ENCODE assay signal across 1 cellular context in genomic region chr19:57613941-57614743, GRCh38.
TF ChIP-seq lines count a peak whose summit lies in the region.

ZNF134 (plus strand) TSS chr19:57614242; CDS start chr19:57619469, 5,227 bp downstream.

TF ChIP-seq in HepG2, 621 proteins besides CTCF, POLR2A, EP300 and RAD21 (continued from another document and continues in another):
- peak; percentile 51; the same call in 1 of the 2 replicates for TF ChIP-seq SIN3A (IDR thresholded peaks at IDR 0.05; ENCODE audit: borderline replicate concordance, low read depth, low read length)
- TF ChIP-seq SP1 (IDR thresholded peaks at IDR 0.05) = no peak
- TF ChIP-seq SP1 (CRISPR knock-in tag; IDR thresholded peaks at IDR 0.05) = peak; percentile 66
- 0 out of 2 replicates have a peak, but pooled peaks have one; percentile 39 for TF ChIP-seq FOXM1 (CRISPR knock-in tag; IDR thresholded peaks at IDR 0.05)
- TF ChIP-seq ZNF761 (CRISPR knock-in tag; conservative IDR thresholded peaks at IDR 0.05) = peak; percentile 86
- no peak for TF ChIP-seq ZNF710 (CRISPR knock-in tag; IDR thresholded peaks at IDR 0.05; ENCODE audit: borderline replicate concordance)
- TF ChIP-seq FOXP4 (CRISPR knock-in tag; IDR thresholded peaks at IDR 0.05) = 0 out of 2 replicates have a peak, but pooled peaks have one; percentile 23
- peak; percentile 95 for TF ChIP-seq ZBTB7B (CRISPR knock-in tag; IDR thresholded peaks at IDR 0.05)
- TF ChIP-seq, protein P1, sequence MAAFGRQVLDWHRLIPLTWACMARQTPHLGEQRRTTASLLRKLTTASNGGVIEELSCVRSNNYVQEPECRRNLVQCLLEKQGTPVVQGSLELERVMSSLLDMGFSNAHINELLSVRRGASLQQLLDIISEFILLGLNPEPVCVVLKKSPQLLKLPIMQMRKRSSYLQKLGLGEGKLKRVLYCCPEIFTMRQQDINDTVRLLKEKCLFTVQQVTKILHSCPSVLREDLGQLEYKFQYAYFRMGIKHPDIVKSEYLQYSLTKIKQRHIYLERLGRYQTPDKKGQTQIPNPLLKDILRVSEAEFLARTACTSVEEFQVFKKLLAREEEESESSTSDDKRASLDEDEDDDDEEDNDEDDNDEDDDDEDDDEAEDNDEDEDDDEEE (CRISPR knock-in tag; IDR thresholded peaks at IDR 0.05) = peak; percentile 14
- 0 out of 2 replicates have a peak, but pooled peaks have one; percentile 59 for TF ChIP-seq ZNF510 (CRISPR knock-in tag; IDR thresholded peaks at IDR 0.05; ENCODE audit: low read depth)
- peak; percentile 94 for TF ChIP-seq GABPA (IDR thresholded peaks at IDR 0.05; ENCODE audit: low read depth, low read length)
- TF ChIP-seq GABPA (CRISPR knock-in tag; IDR thresholded peaks at IDR 0.05; ENCODE audit: low read depth) = peak; percentile 98
- peak; percentile 37; the same call in 1 of the 2 replicates for TF ChIP-seq TSC22D2 (CRISPR knock-in tag; IDR thresholded peaks at IDR 0.05; ENCODE audit: borderline replicate concordance)
- peak; percentile 74; the same call in 1 of the 2 replicates for TF ChIP-seq AKAP8 (CRISPR knock-in tag; IDR thresholded peaks at IDR 0.05)
- TF ChIP-seq FOXJ3 (CRISPR knock-in tag; IDR thresholded peaks at IDR 0.05; ENCODE audit: borderline replicate concordance) = peak; percentile 44; the same call in 1 of the 2 replicates
- peak; percentile 77 for TF ChIP-seq ZSCAN31 (CRISPR knock-in tag; IDR thresholded peaks at IDR 0.05; ENCODE audit: low read depth)
- peak; percentile 89 for TF ChIP-seq ZFP91 (CRISPR knock-in tag; IDR thresholded peaks at IDR 0.05; ENCODE audit: borderline replicate concordance)
- no peak for TF ChIP-seq ZC3H13 (CRISPR knock-in tag; IDR thresholded peaks at IDR 0.05)
- TF ChIP-seq BRD4 (CRISPR knock-in tag; IDR thresholded peaks at IDR 0.05) = peak; percentile 36; the same call in 1 of the 2 replicates
- peak; percentile 20 for TF ChIP-seq IKZF4 (CRISPR knock-in tag; IDR thresholded peaks at IDR 0.05; ENCODE audit: borderline replicate concordance, low read depth, not compliant biosample characterization)
- TF ChIP-seq PHF20 (CRISPR knock-in tag; IDR thresholded peaks at IDR 0.05) = peak; percentile 75; the same call in 1 of the 2 replicates
- peak; percentile 36 for TF ChIP-seq ZBTB38 (CRISPR knock-in tag; IDR thresholded peaks at IDR 0.05)
- no peak; the same call in 1 of the 2 replicates for TF ChIP-seq MEIS2 (CRISPR knock-in tag; IDR thresholded peaks at IDR 0.05)
- no peak; the same call in 1 of the 2 replicates for TF ChIP-seq HMGXB3 (CRISPR knock-in tag; IDR thresholded peaks at IDR 0.05; ENCODE audit: borderline replicate concordance)
- peak; percentile 60; the same call in 1 of the 2 replicates for TF ChIP-seq ZNF160 (CRISPR knock-in tag; IDR thresholded peaks at IDR 0.05)
- TF ChIP-seq SALL1 (CRISPR knock-in tag; IDR thresholded peaks at IDR 0.05) = peak; percentile 59
- TF ChIP-seq, protein P2, sequence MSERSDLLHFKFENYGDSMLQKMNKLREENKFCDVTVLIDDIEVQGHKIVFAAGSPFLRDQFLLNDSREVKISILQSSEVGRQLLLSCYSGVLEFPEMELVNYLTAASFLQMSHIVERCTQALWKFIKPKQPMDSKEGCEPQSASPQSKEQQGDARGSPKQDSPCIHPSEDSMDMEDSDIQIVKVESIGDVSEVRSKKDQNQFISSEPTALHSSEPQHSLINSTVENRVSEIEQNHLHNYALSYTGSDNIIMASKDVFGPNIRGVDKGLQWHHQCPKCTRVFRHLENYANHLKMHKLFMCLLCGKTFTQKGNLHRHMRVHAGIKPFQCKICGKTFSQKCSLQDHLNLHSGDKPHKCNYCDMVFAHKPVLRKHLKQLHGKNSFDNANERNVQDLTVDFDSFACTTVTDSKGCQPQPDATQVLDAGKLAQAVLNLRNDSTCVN (CRISPR knock-in tag; IDR thresholded peaks at IDR 0.05; ENCODE audit: borderline replicate concordance) = no peak
- TF ChIP-seq RXRA (CRISPR knock-in tag; IDR thresholded peaks at IDR 0.05) = peak; percentile 55; the same call in 1 of the 2 replicates
- TF ChIP-seq GFI1 (CRISPR knock-in tag; IDR thresholded peaks at IDR 0.05; ENCODE audit: borderline replicate concordance) = peak; percentile 38; the same call in 1 of the 2 replicates
- peak; percentile 77; the same call in 1 of the 2 replicates for TF ChIP-seq BORCS8-MEF2B (CRISPR knock-in tag; IDR thresholded peaks at IDR 0.05)
- TF ChIP-seq NAIF1 (CRISPR knock-in tag; IDR thresholded peaks at IDR 0.05; ENCODE audit: borderline replicate concordance) = no peak
- peak; percentile 86; the same call in 1 of the 2 replicates for TF ChIP-seq ZNF136 (CRISPR knock-in tag; IDR thresholded peaks at IDR 0.05; ENCODE audit: low read depth)
- TF ChIP-seq, protein P3, sequence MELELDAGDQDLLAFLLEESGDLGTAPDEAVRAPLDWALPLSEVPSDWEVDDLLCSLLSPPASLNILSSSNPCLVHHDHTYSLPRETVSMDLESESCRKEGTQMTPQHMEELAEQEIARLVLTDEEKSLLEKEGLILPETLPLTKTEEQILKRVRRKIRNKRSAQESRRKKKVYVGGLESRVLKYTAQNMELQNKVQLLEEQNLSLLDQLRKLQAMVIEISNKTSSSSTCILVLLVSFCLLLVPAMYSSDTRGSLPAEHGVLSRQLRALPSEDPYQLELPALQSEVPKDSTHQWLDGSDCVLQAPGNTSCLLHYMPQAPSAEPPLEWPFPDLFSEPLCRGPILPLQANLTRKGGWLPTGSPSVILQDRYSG (CRISPR knock-in tag; IDR thresholded peaks at IDR 0.05) = peak; percentile 65; the same call in 1 of the 2 replicates
- TF ChIP-seq, protein P4, sequence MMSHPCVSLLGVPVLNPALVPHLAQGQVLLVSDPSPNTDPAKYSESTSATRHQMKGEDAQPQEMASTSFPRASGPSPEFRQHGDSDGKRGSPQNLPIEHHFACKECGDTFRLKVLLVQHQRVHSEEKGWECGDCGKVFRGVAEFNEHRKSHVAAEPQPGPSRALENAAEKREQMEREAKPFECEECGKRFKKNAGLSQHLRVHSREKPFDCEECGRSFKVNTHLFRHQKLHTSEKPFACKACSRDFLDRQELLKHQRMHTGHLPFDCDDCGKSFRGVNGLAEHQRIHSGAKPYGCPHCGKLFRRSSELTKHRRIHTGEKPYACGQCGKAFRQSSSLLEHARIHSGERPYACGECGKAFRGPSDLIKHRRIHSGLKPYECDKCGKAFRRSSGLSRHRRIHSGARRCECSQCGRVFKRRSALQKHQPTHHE (CRISPR knock-in tag; IDR thresholded peaks at IDR 0.05; ENCODE audit: borderline replicate concordance) = peak; percentile 57; the same call in 1 of the 2 replicates
- TF ChIP-seq ZNF770 (CRISPR knock-in tag; IDR thresholded peaks at IDR 0.05) = no peak
- peak; percentile 57; the same call in 1 of the 2 replicates for TF ChIP-seq DR1 (CRISPR knock-in tag; IDR thresholded peaks at IDR 0.05)
- peak; percentile 92 for TF ChIP-seq AGO2 (optimal IDR thresholded peaks at IDR 0.05; ENCODE audit: low read depth, low read length)
- 0 out of 2 replicates have a peak, but pooled peaks have one; percentile 81 for TF ChIP-seq ZNF230 (CRISPR knock-in tag; IDR thresholded peaks at IDR 0.05)
- TF ChIP-seq HDAC1 (CRISPR knock-in tag; IDR thresholded peaks at IDR 0.05) = peak; percentile 67
- TF ChIP-seq, protein P5, sequence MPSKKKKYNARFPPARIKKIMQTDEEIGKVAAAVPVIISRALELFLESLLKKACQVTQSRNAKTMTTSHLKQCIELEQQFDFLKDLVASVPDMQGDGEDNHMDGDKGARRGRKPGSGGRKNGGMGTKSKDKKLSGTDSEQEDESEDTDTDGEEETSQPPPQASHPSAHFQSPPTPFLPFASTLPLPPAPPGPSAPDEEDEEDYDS (CRISPR knock-in tag; IDR thresholded peaks at IDR 0.05) = peak; percentile 53; the same call in 1 of the 2 replicates
